In the genomic region with DNA sequence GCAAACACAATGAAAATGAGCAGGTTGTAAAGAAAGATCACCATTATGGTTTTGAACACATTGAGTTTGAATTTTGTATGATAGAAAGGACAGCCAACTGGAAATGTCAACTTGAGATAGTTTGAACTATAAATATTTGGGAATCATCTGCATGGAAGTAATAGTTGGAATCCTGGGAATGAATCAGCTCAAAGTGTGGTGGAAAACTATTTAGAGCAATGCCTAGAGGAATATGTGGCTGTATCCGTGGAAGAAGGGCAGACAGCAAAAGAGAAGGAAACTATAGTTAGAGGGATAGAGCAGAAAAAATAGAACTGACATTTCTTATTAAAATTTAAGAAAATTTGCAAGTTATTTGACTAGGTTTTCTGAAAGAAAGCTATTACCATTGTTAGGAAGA, we compare ENCODE assay signal across 13 cellular contexts.
"Had no signal": no experiment of that assay in that cellular context is flagged by ENCODE, and none has a peak within 500 bp of the region (broad histone marks: within the 10 kb centered on the region; RNA-seq: fewer than 3 reads in every experiment).

No MANE protein-coding gene starts in this region.

- H3K9me3 ChIP-seq: left lung, tibial artery, vagina had no signal

- H3K4me1 ChIP-seq: left lung, tibial artery, vagina had no signal

- DNase-seq: activated B cell treated with CpG ODN at 0.5 μM for 24 hours; activated CD4-positive, alpha-beta T cell treated with anti-CD3 and anti-CD28 coated beads for 48 hours; activated CD8-positive, alpha-beta T cell treated with anti-CD3 and anti-CD28 coated beads, Interleukin-2, amount 10 ng/mL, durations not matched to agents 7 days and 5 days; activated naive CD8-positive, alpha-beta T cell treated with anti-CD3 and anti-CD28 coated beads for 36 hours; dermis blood vessel endothelial cell; left lung; mammary epithelial cell; naive thymus-derived CD8-positive, alpha-beta T cell; retina; stimulated activated naive B cell treated with anti-CD40 and anti-IgM and Interleukin-4, amounts not matched to agents 10 μg/mL and 1 μg/mL and 100 μg/mL, for 72 hours; tibial artery had no signal

- H3K4me2 ChIP-seq: hepatocyte had no signal

- H3K4me3 ChIP-seq: hepatocyte, left lung, tibial artery, vagina had no signal

- H2AFZ ChIP-seq: hepatocyte had no signal

- ATAC-seq: activated CD8-positive, alpha-beta T cell treated with anti-CD3 and anti-CD28 coated beads, Interleukin-2, amount 10 ng/mL, durations not matched to agents 7 days and 5 days; left lung; naive thymus-derived CD8-positive, alpha-beta T cell; stimulated activated naive B cell treated with anti-CD40 and anti-IgM and Interleukin-4, amounts not matched to agents 10 μg/mL and 1 μg/mL and 100 μg/mL, for 72 hours had no signal

- H3K79me2 ChIP-seq: hepatocyte had no signal

- H3K27ac ChIP-seq: hepatocyte, left lung, tibial artery, vagina had no signal

- H3K36me3 ChIP-seq: left lung, tibial artery, vagina had no signal

- H3K27me3 ChIP-seq: hepatocyte, left lung, tibial artery, vagina had no signal
